In the genomic region with DNA sequence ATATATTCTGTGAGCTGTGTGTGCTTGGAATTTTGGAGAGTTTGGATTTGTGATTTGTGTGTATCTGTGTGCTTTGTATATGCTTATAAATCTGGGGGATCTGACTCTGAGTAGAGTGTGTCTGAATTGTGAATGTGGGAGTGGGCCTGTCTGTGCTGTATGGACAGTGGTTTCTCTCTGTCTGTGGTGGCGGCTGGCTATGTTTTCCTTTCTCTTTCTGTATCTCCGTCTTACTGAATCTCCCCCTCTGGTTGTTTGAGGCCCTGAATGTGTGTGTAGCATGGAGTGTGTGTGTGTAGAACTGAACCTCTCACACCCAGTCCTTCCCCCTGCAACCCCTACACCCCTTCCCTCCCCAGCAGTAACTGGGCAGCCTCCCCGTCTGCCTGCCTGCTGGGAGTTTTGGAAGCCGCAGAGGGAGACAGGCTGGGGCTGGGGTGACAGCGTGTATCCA, we compare ENCODE assay signal across 8 cellular contexts. TPM values are rescaled to one million over a fixed set of nuclear protein-coding genes. Genes with fewer than 3 reads are reported as not detected.
DNase-seq lines count a peak whose midpoint lies in the region; ATAC-seq and TF ChIP-seq lines count a peak whose summit lies in the region.

No MANE protein-coding gene starts in this region.

- CTCF ChIA-PET in A673 (lab: Charles Lee) = interaction anchor here (1.6 kb wide), 1 partner anchor 19 kb away, joined by 5 read pairs; no protein-coding TSS in a partner anchor

- intact Hi-C loops in A673 (cut with micrococcal nuclease; ENCODE audit: unreplicated experiment) = loop anchor here (5.0 kb wide), 2 partner anchors 44 to 94 kb away; no protein-coding TSS in a partner anchor
- intact Hi-C loops in esophagus muscularis mucosa (cut with DNase I) = no loop called here

- TF ChIP-seq POLR2A in esophagus muscularis mucosa (IDR thresholded peaks at IDR 0.05; ENCODE audit: low read depth) = no peak

- H3K36me3 ChIP-seq in A673 (ENCODE audit: insufficient read depth, low read length, poor library complexity, severe bottlenecking) = no peaks in the 10 kb centered on the region
- H3K36me3 ChIP-seq in Karpas-422 (ENCODE audit: insufficient read depth, low read length) = no peaks in the 10 kb centered on the region
- H3K36me3 ChIP-seq in esophagus muscularis mucosa = no peaks in the 10 kb centered on the region

- peak overlapping the region; percentile 15 for H3K4me2 ChIP-seq in Karpas-422 (ENCODE audit: low read depth, low read length, poor library complexity, severe bottlenecking)

- H3K27me3 ChIP-seq in A673 (replicated peaks; ENCODE audit: insufficient read depth, low read depth, low read length, poor library complexity) = no peaks in the 10 kb centered on the region
- H3K27me3 ChIP-seq in Karpas-422 (ENCODE audit: low read length) = 0 out of 2 replicates have a peak, but pooled peaks cover 2% of the 10 kb centered on the region
- H3K27me3 ChIP-seq in esophagus muscularis mucosa = peaks cover 0 to 23% (median 0%) of the 10 kb centered on the region in 4 donors

- no peaks in the 10 kb centered on the region for H3K79me2 ChIP-seq in Karpas-422 (ENCODE audit: low read length)

- H3K4me1 ChIP-seq in A673 (ENCODE audit: insufficient read depth, low read length, poor library complexity, severe bottlenecking) = peaks cover 65% of the 10 kb centered on the region
- peaks cover 40% of the 10 kb centered on the region for H3K4me1 ChIP-seq in Karpas-422 (ENCODE audit: low read length)
- H3K4me1 ChIP-seq in esophagus muscularis mucosa = peaks cover 76 to 98% (median 95%) of the 10 kb centered on the region in 4 donors

- peaks cover 31% of the 10 kb centered on the region; the same call in 1 of the 2 replicates for H4K20me1 ChIP-seq in Karpas-422 (ENCODE audit: insufficient read depth, low read depth, low read length)

- H2AFZ ChIP-seq in Karpas-422 (ENCODE audit: low read length) = no peak overlapping the region

- BruUV-seq in A673 (replicated peaks; lab: Mats Ljungman, UMichigan) = no TSS peak

- H3K4me3 ChIP-seq in A673 (ENCODE audit: low read depth, low read length, poor library complexity, severe bottlenecking) = peak overlapping the region; percentile 90
- H3K4me3 ChIP-seq in Karpas-422 (ENCODE audit: low read length) = no peak overlapping the region
- peak overlapping the region; percentile 1 to 89 (median 23) for H3K4me3 ChIP-seq in esophagus muscularis mucosa
- peak overlapping the region; percentile 88 for H3K4me3 ChIP-seq in retinal pigment epithelial cell (ENCODE audit: low read length)

- no peaks in the 10 kb centered on the region for H3K9me3 ChIP-seq in A673 (ENCODE audit: low read depth, low read length, poor library complexity, severe bottlenecking)
- no peaks in the 10 kb centered on the region for H3K9me3 ChIP-seq in Karpas-422 (ENCODE audit: low read length)
- no peaks in the 10 kb centered on the region for H3K9me3 ChIP-seq in esophagus muscularis mucosa

- no peak overlapping the region for H3K9ac ChIP-seq in Karpas-422 (ENCODE audit: low read length)

- H3K27ac ChIP-seq in A673 (ENCODE audit: low read depth, low read length, poor library complexity, severe bottlenecking) = peak overlapping the region; percentile 58
- H3K27ac ChIP-seq in Karpas-422 (ENCODE audit: low read length) = no peak overlapping the region
- H3K27ac ChIP-seq in esophagus muscularis mucosa (replicated peaks in 1 of 4) = peak overlapping the region; percentile 89 to 95 (median 91)

- POLR2A ChIA-PET in A673 (lab: Charles Lee; ENCODE audit: low non-redundant PET) = no interaction called here

- ATAC-seq in GM19455 (IDR thresholded peaks at IDR 0.05; ENCODE audit: unreplicated experiment) = peak; percentile 36

- H3K9me2 ChIP-seq in Karpas-422 (replicated peaks; ENCODE audit: insufficient read depth, low read length) = no peaks in the 10 kb centered on the region

- DNase-seq in A673 (ENCODE audit: low spot score) = no peak
- no peak for DNase-seq in Karpas-422
- DNase-seq in esophagus muscularis mucosa (ENCODE audit: extremely low spot score) = no peak
- no peak for DNase-seq in retinal pigment epithelial cell (ENCODE audit: low read depth)
- no peak for DNase-seq in NCI-H2196 treated with DMSO at 0.1 percent for 48 hours (lab: John Stamatoyannopoulos, UW; ENCODE audit: unreplicated experiment)
- no peak for DNase-seq in cortex of kidney (lab: John Stamatoyannopoulos, UW)
- no peak for DNase-seq in mucosa of gallbladder (ENCODE audit: low spot score)

- TF ChIP-seq CTCF in A673 (conservative IDR thresholded peaks at IDR 0.05; ENCODE audit: low read depth, low read length) (no peak), esophagus muscularis mucosa (IDR thresholded peaks at IDR 0.05) (no peak), retinal pigment epithelial cell (conservative IDR thresholded peaks at IDR 0.05; ENCODE audit: low read depth, low read length) (no peak)

- no peak for TF ChIP-seq EP300 in esophagus muscularis mucosa (IDR thresholded peaks at IDR 0.05)

- WGBS in esophagus muscularis mucosa = 28% methylated on average over 4 of the region's 5 CpGs

RNA-seq across cellular contexts. Expression of a gene that starts 4.7 kb away (rescaled TPM):
- 56.4 and 57.2 TPM in 2 replicates for total RNA-seq in A673 (2021)
- 2.8 and 2.9 TPM in 2 replicates for total RNA-seq in Karpas-422 (2014; rRNA removed; shearing (Covaris generic); ENCODE audit: low replicate concordance)
- total RNA-seq in esophagus muscularis mucosa = 10 to 100 TPM; 22.0 to 32.4 (median 27.8) TPM
- 71.7 TPM for total RNA-seq in mucosa of gallbladder
